ENCODE assay signal across 10 cellular contexts in the genomic region with DNA sequence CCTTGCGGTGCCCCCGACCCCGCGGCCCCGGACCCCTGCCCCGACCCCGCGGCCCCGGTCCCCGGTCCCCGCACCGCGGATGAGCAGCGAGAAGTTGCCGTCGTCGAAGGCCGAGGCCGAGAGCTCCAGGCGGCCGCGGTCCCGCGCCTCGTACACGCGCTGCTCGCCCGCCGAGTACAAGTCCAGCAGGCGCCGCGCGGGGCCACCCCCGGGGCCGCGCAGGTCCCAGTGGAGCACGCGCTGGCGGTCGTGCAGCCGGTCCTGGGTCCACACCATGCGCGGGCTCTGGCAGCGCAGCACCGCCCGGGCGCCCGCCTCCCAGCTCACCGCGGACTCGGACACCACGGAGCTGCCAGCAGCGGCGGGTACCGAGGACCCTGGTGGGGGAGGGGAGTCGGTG. TPM values are rescaled to one million over a fixed set of nuclear protein-coding genes. Genes with fewer than 3 reads are reported as not detected.
A peak's percentile ranks its signal among the peaks of the same experiment; 100 is the strongest.
DNase-seq lines count a peak whose midpoint lies in the region; ATAC-seq and TF ChIP-seq lines count a peak whose summit lies in the region.
"Had no signal": no experiment of that assay in that cellular context is flagged by ENCODE, and none has a peak within 500 bp of the region (broad histone marks: within the 10 kb centered on the region; RNA-seq: fewer than 3 reads in every experiment).

No MANE protein-coding gene starts in this region.

- peak; percentile 72 for DNase-seq in D341Med (ENCODE audit: low spot score)
- DNase-seq in NCI-H1105 treated with DMSO at 0.1 percent for 48 hours (lab: John Stamatoyannopoulos, UW), result peak; percentile 26
- DNase-seq in epithelial cell of proximal tubule (ENCODE audit: low read depth), result no peak
- DNase-seq in trophoblast cell, result peak; percentile 51 to 57
- DNase-seq in NCI-H774 (lab: John Stamatoyannopoulos, UW), result no peak
- DNase-seq: OCI-M1; stimulated activated CD4-positive, alpha-beta T cell treated with anti-CD3 and anti-CD28 coated beads, Interleukin-4, amount 100 ng/mL, for 1 hour had no signal

- no peak overlapping the region for H3K23ac ChIP-seq in trophoblast cell (ENCODE audit: low read length)

- no peak overlapping the region for H4K91ac ChIP-seq in trophoblast cell (ENCODE audit: low read depth, low read length)

- H3K36me3 ChIP-seq in trophoblast cell (ENCODE audit: control insufficient read depth in 1 of 2, insufficient read depth in 2 of 2, low read length in 2 of 2), result peaks cover 30 to 31% of the 10 kb centered on the region in 2 experiments

- H3K27me3 ChIP-seq in trophoblast cell (ENCODE audit: insufficient read depth, low read length), result peaks cover 9% of the 10 kb centered on the region

- H3K4ac ChIP-seq in trophoblast cell (ENCODE audit: low read depth, low read length), result no peak overlapping the region

- H2AK5ac ChIP-seq in trophoblast cell (ENCODE audit: low read length), result no peak overlapping the region

- no peak for TF ChIP-seq CTCF in epithelial cell of proximal tubule (conservative IDR thresholded peaks at IDR 0.05; ENCODE audit: low read depth, low read length)

- H3K27ac ChIP-seq in trophoblast cell (ENCODE audit: low read depth, low read length), result no peak overlapping the region

- no peak overlapping the region for H4K12ac ChIP-seq in trophoblast cell (ENCODE audit: low read depth, low read length)

- no peaks in the 10 kb centered on the region for H3K9me3 ChIP-seq in trophoblast cell (ENCODE audit: insufficient read depth, low read depth, low read length)

- no peak overlapping the region for H2BK120ac ChIP-seq in trophoblast cell (ENCODE audit: insufficient read depth, low read length, poor library complexity)

- peak overlapping the region; percentile 64 for H3K18ac ChIP-seq in trophoblast cell (ENCODE audit: low read length)

- peaks cover 38 to 45% of the 10 kb centered on the region in 2 experiments for H3K4me1 ChIP-seq in trophoblast cell (ENCODE audit: control insufficient read depth in 1 of 2, insufficient read depth in 2 of 2, low read length in 2 of 2)

- H3K9ac ChIP-seq in trophoblast cell (ENCODE audit: low read length), result no peak overlapping the region

- peak overlapping the region; percentile 41 for H3K4me2 ChIP-seq in trophoblast cell (ENCODE audit: low read length)

- no peak overlapping the region for H2BK5ac ChIP-seq in trophoblast cell (ENCODE audit: low read depth, low read length, poor library complexity)

- no CpG with 5 or more reads among the region's 57 CpGs for WGBS in trophoblast cell (ENCODE audit: extremely low coverage, insufficient coverage, insufficient read length)

- H3K79me2 ChIP-seq in trophoblast cell (ENCODE audit: control insufficient read depth, insufficient read depth, low read length, poor library complexity), result peaks cover 21% of the 10 kb centered on the region

- ATAC-seq in GM21447 (IDR thresholded peaks at IDR 0.05; ENCODE audit: unreplicated experiment) (no peak), GM21423 (IDR thresholded peaks at IDR 0.05; ENCODE audit: unreplicated experiment) (no peak), HG03571 (IDR thresholded peaks at IDR 0.05; ENCODE audit: unreplicated experiment) (no peak)

- no peak overlapping the region for H2AFZ ChIP-seq in trophoblast cell (ENCODE audit: insufficient read depth, low read length, poor library complexity)

- H3K14ac ChIP-seq in trophoblast cell (ENCODE audit: low read length), result no peak overlapping the region

- H3K4me3 ChIP-seq in epithelial cell of proximal tubule (ENCODE audit: low read depth, low read length) (peak overlapping the region; percentile 21), trophoblast cell (ENCODE audit: low read depth, low read length) (no peak overlapping the region)

- no peak overlapping the region for H2BK12ac ChIP-seq in trophoblast cell (ENCODE audit: low read length)

- H3K79me1 ChIP-seq in trophoblast cell (ENCODE audit: low read length), result peaks cover 35% of the 10 kb centered on the region

- no peak overlapping the region for H4K8ac ChIP-seq in trophoblast cell (ENCODE audit: low read depth, low read length)

RNA-seq across cellular contexts. Expression of gene MXRA8, which starts 3.0 kb away (rescaled TPM):
- 43.2 and 137 TPM in 2 replicates for total RNA-seq in epithelial cell of proximal tubule
- polyA plus RNA-seq in trophoblast cell (2013), result 198 and 200 TPM in 2 replicates

RNA-seq across cellular contexts. Expression of gene DVL1, which starts 6.2 kb away (rescaled TPM):
- 78.6 and 113 TPM in 2 replicates for total RNA-seq in epithelial cell of proximal tubule
- polyA plus RNA-seq in trophoblast cell (2013), result 49.5 and 53.4 TPM in 2 replicates

RNA-seq across cellular contexts. Expression of gene AURKAIP1, which starts 19.6 kb away (rescaled TPM):
- total RNA-seq in epithelial cell of proximal tubule, result 258 and 347 TPM in 2 replicates
- 113 and 117 TPM in 2 replicates for polyA plus RNA-seq in trophoblast cell (2013)

RNA-seq across cellular contexts. Expression of gene TAS1R3, which starts 24.3 kb away (rescaled TPM):
- total RNA-seq in epithelial cell of proximal tubule, result not detected in 2 replicates
- polyA plus RNA-seq in trophoblast cell (2013), result 0.17 and 0.21 TPM in 2 replicates

RNA-seq across cellular contexts. Expression of gene CPTP, which starts 30.8 kb away (rescaled TPM):
- total RNA-seq in epithelial cell of proximal tubule, result 40.1 and 42.4 TPM in 2 replicates
- 20.9 and 21.3 TPM in 2 replicates for polyA plus RNA-seq in trophoblast cell (2013)

Comparison
In these comparisons a context has a peak if more than half of its experiments do, and no peak if none do; other contexts are left out.
1. DNase-seq: peak in D341Med (single experiment), NCI-H1105 treated with DMSO at 0.1 percent for 48 hours (single experiment) and trophoblast cell (2 of 2); none in epithelial cell of proximal tubule (single experiment) and NCI-H774 (single experiment).